18 cellular contexts compared by ENCODE assay signal in the genomic region with DNA sequence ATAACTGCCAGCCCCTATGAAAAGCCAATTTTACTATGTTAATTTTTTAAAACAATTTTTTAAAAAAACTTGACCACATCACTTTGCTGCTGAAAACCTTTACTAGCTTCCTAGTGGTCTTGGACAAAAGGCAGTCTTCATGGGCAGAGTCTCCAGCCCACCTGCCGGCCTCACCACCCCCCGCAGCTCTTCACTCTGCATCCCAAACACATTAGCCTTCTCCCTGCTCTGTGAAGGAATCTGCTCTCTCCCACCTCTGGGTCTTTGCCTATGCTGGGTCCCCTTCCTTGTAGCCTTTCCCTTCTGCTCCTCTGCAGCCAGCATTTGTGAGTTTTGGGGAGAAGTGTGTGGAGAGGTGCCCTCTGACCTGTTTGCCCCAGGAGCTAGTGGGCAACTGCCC.
"Had no signal": no experiment of that assay in that cellular context is flagged by ENCODE, and none has a peak within 500 bp of the region (broad histone marks: within the 10 kb centered on the region; RNA-seq: fewer than 3 reads in every experiment).

No MANE protein-coding gene starts in this region.

- H3K4me3 ChIP-seq: gastrocnemius medialis, heart right ventricle, pancreas, testis, vagina had no signal

- H3K9me3 Mint-ChIP-seq: activated CD4-positive, alpha-beta memory T cell treated with anti-CD3 and anti-CD28 coated beads for 36 hours; stimulated activated naive CD8-positive, alpha-beta T cell treated with anti-CD3 and anti-CD28 coated beads, Interleukin-15, Interleukin-2, amounts not matched to agents 100 ng/mL and 50 ng/mL, for 24 hours had no signal

- H3K27me3 ChIP-seq: testis, vagina had no signal

- H3K36me3 Mint-ChIP-seq: activated CD4-positive, alpha-beta memory T cell treated with anti-CD3 and anti-CD28 coated beads for 36 hours had no signal

- H3K27ac ChIP-seq: gastrocnemius medialis, heart right ventricle, pancreas, testis, vagina had no signal

- FAIRE-seq: astrocyte, keratinocyte, pancreas had no signal

- H3K4me3 Mint-ChIP-seq: activated CD4-positive, alpha-beta memory T cell treated with anti-CD3 and anti-CD28 coated beads for 36 hours; stimulated activated naive CD8-positive, alpha-beta T cell treated with anti-CD3 and anti-CD28 coated beads, Interleukin-15, Interleukin-2, amounts not matched to agents 100 ng/mL and 50 ng/mL, for 24 hours had no signal

- H3K4me1 ChIP-seq: gastrocnemius medialis, heart right ventricle, pancreas, testis, vagina had no signal

- ATAC-seq: gastrocnemius medialis, heart right ventricle, left ventricle myocardium superior, pancreas had no signal

- H3K9me3 ChIP-seq: gastrocnemius medialis, pancreas, testis, vagina had no signal

- DNase-seq: activated CD4-positive, alpha-beta T cell treated with anti-CD3 and anti-CD28 coated beads for 1 hour; activated naive CD4-positive, alpha-beta T cell; activated T-cell treated with anti-CD3 and anti-CD28 coated beads, Interleukin-2, amount 50 U/mL, for 48 hours; effector CD8-positive, alpha-beta T cell; gastrocnemius medialis; heart right ventricle; left ventricle myocardium superior; mesenchymal stem cell; pancreas; stimulated activated CD4-positive, alpha-beta T cell treated with anti-CD3 and anti-CD28 coated beads, Interleukin-15, amount 100 ng/mL, for 24 hours; stimulated activated CD4-positive, alpha-beta T cell treated with anti-CD3 and anti-CD28 coated beads, Interleukin-4, amount 100 ng/mL, for 24 hours; T-helper 2 cell; testis had no signal

- H3K36me3 ChIP-seq: gastrocnemius medialis, heart right ventricle, pancreas, vagina had no signal

- H3K27ac Mint-ChIP-seq: activated CD4-positive, alpha-beta memory T cell treated with anti-CD3 and anti-CD28 coated beads for 36 hours; stimulated activated naive CD8-positive, alpha-beta T cell treated with anti-CD3 and anti-CD28 coated beads, Interleukin-15, Interleukin-2, amounts not matched to agents 100 ng/mL and 50 ng/mL, for 24 hours had no signal
